In the genomic region with DNA sequence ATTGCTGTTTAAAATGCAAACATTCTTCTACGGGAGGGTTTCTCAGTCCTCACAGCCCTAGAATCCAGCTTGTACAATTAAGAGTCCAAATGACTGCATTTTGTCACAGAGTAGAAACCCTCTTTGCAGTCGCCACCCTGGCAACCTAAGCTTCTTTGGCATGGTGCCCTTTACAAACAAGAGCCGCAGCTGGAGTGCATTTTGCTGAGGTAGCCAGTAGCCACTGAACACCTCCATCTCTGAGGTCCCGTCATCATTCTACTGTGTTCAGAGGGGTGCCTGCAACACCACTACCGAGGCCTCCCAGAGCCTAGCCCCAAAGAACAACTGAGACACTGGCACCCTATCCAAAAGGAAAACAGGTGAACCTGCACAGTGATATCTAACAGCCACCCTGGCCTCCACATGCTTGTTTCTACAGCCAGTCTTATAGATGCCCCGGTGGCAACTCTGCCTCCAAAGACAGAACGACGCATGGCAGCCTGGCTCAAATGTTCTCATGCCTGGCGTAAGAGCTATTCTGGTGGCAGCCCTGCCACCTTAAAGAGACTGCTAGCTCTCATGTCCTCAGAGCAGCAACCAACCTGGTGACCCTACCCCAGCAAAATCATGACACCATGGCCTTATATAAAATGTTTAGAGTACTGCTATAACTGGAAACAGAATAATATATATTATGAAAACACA, we compare ENCODE assay signal across 17 cellular contexts.
"Had no signal": no experiment of that assay in that cellular context is flagged by ENCODE, and none has a peak within 500 bp of the region (broad histone marks: within the 10 kb centered on the region; RNA-seq: fewer than 3 reads in every experiment).

No MANE protein-coding gene starts in this region.

- H3K36me3 ChIP-seq: adrenal gland, left lung, sigmoid colon, thoracic aorta, upper lobe of left lung had no signal

- H3K4me1 ChIP-seq: adrenal gland, breast epithelium, left lung, sigmoid colon, upper lobe of left lung had no signal

- H3K27ac ChIP-seq: adrenal gland, breast epithelium, left lung, sigmoid colon, thoracic aorta, upper lobe of left lung had no signal

- H3K27me3 ChIP-seq: adrenal gland, breast epithelium, left lung, sigmoid colon, upper lobe of left lung had no signal

- ATAC-seq: activated CD4-positive, alpha-beta T cell treated with anti-CD3 and anti-CD28 coated beads for 36 hours; activated naive CD4-positive, alpha-beta T cell treated with anti-CD3 and anti-CD28 coated beads, Interleukin-2, amount 50 U/mL, for 72 hours; left lung; stimulated activated memory B cell treated with anti-CD40 and anti-IgM and Interleukin-4, amounts not matched to agents 10 μg/mL and 1 μg/mL and 100 μg/mL, for 72 hours; WTC11 had no signal

- H3K9me3 ChIP-seq: adrenal gland, breast epithelium, left lung, sigmoid colon, thoracic aorta, upper lobe of left lung had no signal

- H3K4me3 ChIP-seq: adrenal gland, breast epithelium, left lung, sigmoid colon, thoracic aorta, upper lobe of left lung had no signal

- DNase-seq: activated CD4-positive, alpha-beta T cell treated with anti-CD3 and anti-CD28 coated beads for 36 hours; activated CD4-positive, alpha-beta T cell treated with anti-CD3 and anti-CD28 coated beads, Interleukin-2, amount 50 U/mL, for 48 hours; activated gamma-delta T cell treated with Interleukin-2 at 50 U/mL for 16 hours; activated T-cell treated with anti-CD3 and anti-CD28 coated beads for 4 hours; adrenal gland; cortex of kidney; kidney; midbrain; sigmoid colon; stimulated activated CD4-positive, alpha-beta T cell treated with anti-CD3 and anti-CD28 coated beads, Interleukin-4, amount 100 ng/mL, for 4 hours; upper lobe of left lung had no signal
